29 cellular contexts compared by ENCODE assay signal in the genomic region with DNA sequence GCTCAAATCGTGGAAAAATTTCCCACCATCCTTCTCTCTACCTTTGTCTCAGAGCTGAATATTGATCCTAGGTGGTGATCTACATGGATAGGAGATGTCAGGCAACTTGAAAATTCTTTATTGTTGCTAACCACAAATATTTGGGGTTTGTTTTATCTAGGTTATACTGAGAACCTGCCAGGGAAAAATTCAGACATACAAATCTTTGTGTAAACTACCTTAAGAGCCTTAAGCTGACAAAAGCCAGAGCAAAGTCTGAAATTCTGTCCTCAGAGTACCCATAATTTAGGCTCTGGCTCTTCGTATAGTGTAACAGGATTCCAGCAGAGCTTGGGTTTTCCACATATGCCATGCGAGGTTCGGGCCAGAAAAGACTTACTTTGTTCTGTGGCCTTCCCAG.
"Had no signal": no experiment of that assay in that cellular context is flagged by ENCODE, and none has a peak within 500 bp of the region (broad histone marks: within the 10 kb centered on the region; RNA-seq: fewer than 3 reads in every experiment).

No MANE protein-coding gene starts in this region.

- H3K9me3 ChIP-seq: testis, uterus had no signal

- H3K9me3 Mint-ChIP-seq: activated CD4-positive, alpha-beta memory T cell treated with anti-CD3 and anti-CD28 coated beads for 36 hours; activated CD4-positive, alpha-beta T cell treated with anti-CD3 and anti-CD28 coated beads, Interleukin-2, amount 10 ng/mL, durations not matched to agents 24 days and 14 days; activated T-helper 1 cell treated with anti-CD3 and anti-CD28 coated beads, Interleukin-12 subunit alpha, Interleukin-12 subunit beta, Interleukin-2, Interleukin-4 antibody, amounts not matched to agents 30 ng/mL and 10 ng/mL and 1 ng/mL, durations not matched to agents 14 hours and 24 hours and 36 hours; immature natural killer cell; type B pancreatic cell had no signal

- DNase-seq: activated CD4-positive, alpha-beta memory T cell treated with anti-CD3 and anti-CD28 coated beads for 36 hours; activated CD4-positive, alpha-beta T cell treated with anti-CD3 and anti-CD28 coated beads, Interleukin-2, amount 10 ng/mL, durations not matched to agents 24 days and 14 days; activated CD8-positive, alpha-beta memory T cell treated with anti-CD3 and anti-CD28 coated beads, Interleukin-2, amount 50 U/mL, for 4 hours; activated gamma-delta T cell; activated naive CD4-positive, alpha-beta T cell treated with anti-CD3 and anti-CD28 coated beads, Interleukin-2, amount 50 U/mL, for 16 hours; activated T-cell treated with anti-CD3 and anti-CD28 coated beads, Interleukin-2, amount 50 U/mL, for 1 hour; amygdala; cerebellar nuclear complex; cortex of kidney; foreskin fibroblast; head of caudate nucleus; hypothalamus; immature natural killer cell; mesendoderm; natural killer cell; posterior cingulate gyrus; right cardiac atrium; spleen; stimulated activated CD4-positive, alpha-beta T cell treated with anti-CD3 and anti-CD28 coated beads, Interleukin-2, amount 100 ng/mL, for 48 hours; stimulated activated naive CD4-positive, alpha-beta T cell treated with Interleukin-2 at 50 U/mL for 16 hours; T-helper 17 cell; T1000; testis; uterus; WERI-Rb-1 had no signal

- H3K27me3 Mint-ChIP-seq: activated CD4-positive, alpha-beta T cell treated with anti-CD3 and anti-CD28 coated beads, Interleukin-2, amount 10 ng/mL, durations not matched to agents 24 days and 14 days had no signal

- ATAC-seq: activated CD4-positive, CD25-positive, alpha-beta regulatory T cell treated with anti-CD3 and anti-CD28 coated beads, Interleukin-2, amount 50 U/mL, for 24 hours; natural killer cell; right cardiac atrium; T-helper 17 cell had no signal

- FAIRE-seq: endothelial cell of umbilical vein had no signal

- H3K36me3 Mint-ChIP-seq: activated CD4-positive, alpha-beta memory T cell treated with anti-CD3 and anti-CD28 coated beads for 36 hours; immature natural killer cell; natural killer cell; type B pancreatic cell had no signal

- H3K4me3 Mint-ChIP-seq: activated CD4-positive, alpha-beta memory T cell treated with anti-CD3 and anti-CD28 coated beads for 36 hours; activated CD4-positive, alpha-beta T cell treated with anti-CD3 and anti-CD28 coated beads, Interleukin-2, amount 10 ng/mL, durations not matched to agents 24 days and 14 days; activated T-helper 1 cell treated with anti-CD3 and anti-CD28 coated beads, Interleukin-12 subunit alpha, Interleukin-12 subunit beta, Interleukin-2, Interleukin-4 antibody, amounts not matched to agents 30 ng/mL and 10 ng/mL and 1 ng/mL, durations not matched to agents 14 hours and 24 hours and 36 hours; immature natural killer cell; natural killer cell; T-helper 17 cell; type B pancreatic cell had no signal

- H3K4me3 ChIP-seq: spleen, testis, uterus had no signal

- H3K36me3 ChIP-seq: spleen, uterus, WERI-Rb-1 had no signal

- H3K27me3 ChIP-seq: spleen, testis, uterus had no signal

- H3K27ac ChIP-seq: spleen, testis, uterus, WERI-Rb-1 had no signal

- H3K4me1 ChIP-seq: spleen, uterus had no signal

- H3K4me1 Mint-ChIP-seq: activated CD4-positive, alpha-beta T cell treated with anti-CD3 and anti-CD28 coated beads, Interleukin-2, amount 10 ng/mL, durations not matched to agents 24 days and 14 days; T-helper 17 cell had no signal

- H3K27ac Mint-ChIP-seq: activated CD4-positive, alpha-beta memory T cell treated with anti-CD3 and anti-CD28 coated beads for 36 hours; activated CD4-positive, alpha-beta T cell treated with anti-CD3 and anti-CD28 coated beads, Interleukin-2, amount 10 ng/mL, durations not matched to agents 24 days and 14 days; activated T-helper 1 cell treated with anti-CD3 and anti-CD28 coated beads, Interleukin-12 subunit alpha, Interleukin-12 subunit beta, Interleukin-2, Interleukin-4 antibody, amounts not matched to agents 30 ng/mL and 10 ng/mL and 1 ng/mL, durations not matched to agents 14 hours and 24 hours and 36 hours; natural killer cell; T-helper 17 cell; type B pancreatic cell had no signal
